ENCODE assay signal across 8 cellular contexts in genomic region chr3:12868039-12869024, GRCh38. TPM values are rescaled to one million over a fixed set of nuclear protein-coding genes. Genes with fewer than 3 reads are reported as not detected.
DNase-seq lines count a peak whose midpoint lies in the region; ATAC-seq and TF ChIP-seq lines count a peak whose summit lies in the region.

No MANE protein-coding gene starts in this region.

- no peaks in the 10 kb centered on the region for H3K9me3 ChIP-seq in ascending aorta
- no peaks in the 10 kb centered on the region for H3K9me3 ChIP-seq in psoas muscle

- no peak overlapping the region for H3K4me3 Mint-ChIP-seq in HFFc6

- peaks cover 38% of the 10 kb centered on the region for H3K27me3 Mint-ChIP-seq in HFFc6 (ENCODE audit: insufficient read depth)

- no peak overlapping the region for H3K27ac Mint-ChIP-seq in HFFc6

- H3K4me1 Mint-ChIP-seq in HFFc6 (ENCODE audit: low read depth), result peaks cover 14% of the 10 kb centered on the region

- H3K9me3 Mint-ChIP-seq in HFFc6, result peaks cover 15% of the 10 kb centered on the region

- TF ChIP-seq CTCF in HFFc6 (IDR thresholded peaks at IDR 0.05), result peak; percentile 89
- TF ChIP-seq CTCF in ascending aorta (IDR thresholded peaks at IDR 0.05), result peak; percentile 90 to 96 (median 91)
- TF ChIP-seq CTCF in psoas muscle (IDR thresholded peaks at IDR 0.05), result peak; percentile 72

- no peaks in the 10 kb centered on the region for H3K36me3 ChIP-seq in ascending aorta
- H3K36me3 ChIP-seq in psoas muscle (ENCODE audit: insufficient read depth in 1 of 2, low read depth in 1 of 2), result no peaks in the 10 kb centered on the region

- DNase-seq in GM04504 (ENCODE audit: low read depth) (peak; percentile 61), HFFc6 (peak; percentile 79), NCI-H1092 treated with DMSO at 0.1 percent for 48 hours (lab: John Stamatoyannopoulos, UW) (peak; percentile 75), T-helper 1 cell (peak in 4 of 5 donors; percentile 35 to 57 (median 41)), ascending aorta (ENCODE audit: low spot score in 2 of 2) (peak; percentile 53 to 94), left ventricle myocardium superior (peak; percentile 90), psoas muscle (peak; percentile 85 to 92), NCI-H1694 treated with DMSO at 0.1 percent for 48 hours (lab: John Stamatoyannopoulos, UW) (no peak)

- ATAC-seq in left ventricle myocardium superior (peak; percentile 96), psoas muscle (peak; percentile 86 to 87 (median 86))

- H3K27me3 ChIP-seq in ascending aorta (no peaks in the 10 kb centered on the region), psoas muscle (ENCODE audit: insufficient read depth in 3 of 3, low read length in 2 of 3) (no peaks in the 10 kb centered on the region)

- 48 to 51% (median 49%) methylated on average over 44 to 45 of the region's 45 CpGs for WGBS in psoas muscle, 3 donors

- H3K4me1 ChIP-seq in ascending aorta (peaks cover 3 to 15% of the 10 kb centered on the region in 2 donors), psoas muscle (no peaks in the 10 kb centered on the region)

- H3K4me3 ChIP-seq in ascending aorta (peak overlapping the region; percentile 20 to 30), psoas muscle (no peak overlapping the region)

- no peak overlapping the region for H3K27ac ChIP-seq in ascending aorta
- no peak overlapping the region for H3K27ac ChIP-seq in psoas muscle

- intact Hi-C loops in ascending aorta (cut with DNase I), result loop anchor here (1.0 to 10.0 kb wide), 5 partner anchors 24 to 586 kb away; partner anchors contain the start of gene RPL32
- intact Hi-C loops in left ventricle myocardium superior (cut with micrococcal nuclease), result no loop called here
- intact Hi-C loops in psoas muscle (cut with DNase I), result loop anchor here (2.0 to 5.0 kb wide), 2 partner anchors 24 to 119 kb away; no protein-coding TSS in a partner anchor

- no peaks in the 10 kb centered on the region for H3K36me3 Mint-ChIP-seq in HFFc6 (ENCODE audit: low read depth)

RNA-seq across cellular contexts. Expression of gene RPL32, which starts 27.0 kb away (rescaled TPM):
- 1,000 to 10,000 TPM; 1,490 to 1,730 (median 1,677) TPM for total RNA-seq in HFFc6 (2021; fragmentation: NEBNext Ultra II Directional; extraction: Animal tissue kit (Norgen Biotek cat#: 25700))
- total RNA-seq in ascending aorta, result 1,821 TPM
- 931 TPM for total RNA-seq in left ventricle myocardium superior
- total RNA-seq in psoas muscle, result 1,000 to 10,000 TPM; 1,418 to 1,919 (median 1,477) TPM
- 1,000 to 10,000 TPM; 2,325 to 2,939 (median 2,347) TPM for polyA plus RNA-seq in psoas muscle
